In the genomic region with DNA sequence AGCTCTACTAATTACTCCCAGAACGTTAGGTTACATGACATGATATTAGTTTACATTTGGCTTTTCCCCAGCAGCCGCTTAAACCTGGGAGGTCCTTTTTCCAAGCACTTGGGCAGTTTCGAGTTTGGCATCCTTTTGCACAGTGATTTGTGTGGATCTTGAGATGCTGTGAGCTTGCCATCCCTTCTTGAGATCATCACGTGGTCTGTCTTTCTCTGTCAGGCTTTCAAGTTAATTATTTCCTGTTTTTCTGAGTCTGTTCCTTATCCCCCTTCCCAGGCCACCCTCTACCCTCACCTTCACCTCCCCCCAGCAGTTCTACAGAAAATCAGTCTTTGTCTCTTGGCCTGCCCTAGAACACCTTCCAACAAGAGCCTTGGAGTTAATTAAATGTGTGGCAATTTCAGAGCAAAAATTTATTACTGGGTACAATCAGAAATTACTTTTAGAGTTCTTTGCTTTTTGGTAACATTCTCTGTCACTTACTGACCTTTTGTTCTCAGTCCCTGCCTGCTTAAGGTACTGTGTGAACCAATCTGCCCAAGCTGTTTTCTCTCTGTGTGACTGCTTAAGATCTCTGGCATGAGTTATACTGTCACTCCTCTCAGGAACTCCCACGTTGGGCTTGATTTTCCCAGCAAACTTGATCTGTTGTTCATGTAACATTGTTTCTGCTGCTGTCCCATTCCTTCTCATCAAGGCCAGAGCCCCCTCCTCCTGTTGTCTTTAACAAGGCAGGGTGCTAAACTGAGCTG, we compare ENCODE assay signal across 13 cellular contexts. TPM values are rescaled to one million over a fixed set of nuclear protein-coding genes. Genes with fewer than 3 reads are reported as not detected.
DNase-seq lines count a peak whose midpoint lies in the region; ATAC-seq and TF ChIP-seq lines count a peak whose summit lies in the region.
"Had no signal": no experiment of that assay in that cellular context is flagged by ENCODE, and none has a peak within 500 bp of the region (broad histone marks: within the 10 kb centered on the region; RNA-seq: fewer than 3 reads in every experiment).

No MANE protein-coding gene starts in this region.

- TF ChIP-seq POLR2A in tibial nerve (IDR thresholded peaks at IDR 0.05): no peak

- peak overlapping the region in 3 of 4 donors; percentile 41 to 69 (median 55) for H3K27ac ChIP-seq in tibial nerve
- H3K27ac ChIP-seq in MM.1S (ENCODE audit: low read length): no peak overlapping the region

- H3K4me2 ChIP-seq in MM.1S (ENCODE audit: low read depth, low read length): no peak overlapping the region

- 16 to 18% methylated on average over 5 of the region's 5 CpGs for WGBS in tibial nerve, 2 donors

- H3F3A ChIP-seq in MM.1S (ENCODE audit: insufficient read depth, low read length): peaks cover 3% of the 10 kb centered on the region; the same call in 1 of the 2 replicates

- H3K36me3 ChIP-seq in tibial nerve (no peaks in the 10 kb centered on the region), MM.1S (replicated peaks; ENCODE audit: insufficient read depth, low read length) (no peaks in the 10 kb centered on the region)

- peaks cover 17% of the 10 kb centered on the region for H3K36me3 Mint-ChIP-seq in activated CD8-positive, alpha-beta T cell treated with anti-CD3 and anti-CD28 coated beads, Interleukin-2, amount 10 ng/mL, durations not matched to agents 7 days and 5 days (ENCODE audit: low read depth)
- peaks cover 14% of the 10 kb centered on the region for H3K36me3 Mint-ChIP-seq in activated CD8-positive, alpha-beta T cell treated with anti-CD3 and anti-CD28 coated beads for 36 hours (ENCODE audit: low read depth)
- H3K36me3 Mint-ChIP-seq in glutamatergic neuron (ENCODE audit: unreplicated experiment): no peaks in the 10 kb centered on the region

- H3K27ac Mint-ChIP-seq in activated CD8-positive, alpha-beta T cell treated with anti-CD3 and anti-CD28 coated beads, Interleukin-2, amount 10 ng/mL, durations not matched to agents 7 days and 5 days: peak overlapping the region; percentile 16
- no peak overlapping the region for H3K27ac Mint-ChIP-seq in activated CD8-positive, alpha-beta T cell treated with anti-CD3 and anti-CD28 coated beads for 36 hours
- H3K27ac Mint-ChIP-seq in glutamatergic neuron (ENCODE audit: unreplicated experiment): peak overlapping the region; percentile 76

- TF ChIP-seq EP300 in tibial nerve (IDR thresholded peaks at IDR 0.05): no peak

- DNase-seq in activated CD8-positive, alpha-beta T cell treated with anti-CD3 and anti-CD28 coated beads, Interleukin-2, amount 10 ng/mL, durations not matched to agents 7 days and 5 days: no peak
- DNase-seq in activated CD8-positive, alpha-beta T cell treated with anti-CD3 and anti-CD28 coated beads for 36 hours: no peak
- peak; percentile 77 for DNase-seq in SK-N-DZ (ENCODE audit: low spot score)
- no peak for DNase-seq in glutamatergic neuron
- no peak for DNase-seq in tibial nerve (ENCODE audit: low spot score in 2 of 2)
- DNase-seq in MM.1S: no peak
- DNase-seq: NCI-H1092; NK-92 treated with Interleukin-12 subunit alpha and Interleukin-12 subunit beta, amount 100 ng/mL, for 24 hours; T-helper 9 cell had no signal

- POLR2A ChIA-PET in activated CD8-positive, alpha-beta T cell treated with anti-CD3 and anti-CD28 coated beads, Interleukin-2, amount 10 ng/mL, durations not matched to agents 7 days and 5 days (lab: Charles Lee): interaction anchor here (0.6 kb wide), 2 partner anchors 53 to 87 kb away, joined by 3 read pairs; no protein-coding TSS in a partner anchor
- POLR2A ChIA-PET in activated CD8-positive, alpha-beta T cell treated with anti-CD3 and anti-CD28 coated beads for 36 hours (lab: Charles Lee): no interaction called here

- H3K4me3 Mint-ChIP-seq in activated CD8-positive, alpha-beta T cell treated with anti-CD3 and anti-CD28 coated beads, Interleukin-2, amount 10 ng/mL, durations not matched to agents 7 days and 5 days: no peak overlapping the region
- no peak overlapping the region for H3K4me3 Mint-ChIP-seq in activated CD8-positive, alpha-beta T cell treated with anti-CD3 and anti-CD28 coated beads for 36 hours
- peak overlapping the region; percentile 3 for H3K4me3 Mint-ChIP-seq in glutamatergic neuron (ENCODE audit: unreplicated experiment)
- H3K4me3 Mint-ChIP-seq: central memory CD8-positive, alpha-beta T cell had no signal

- H3K9me3 ChIP-seq in tibial nerve (no peaks in the 10 kb centered on the region), MM.1S (replicated peaks; ENCODE audit: insufficient read depth, low read length) (no peaks in the 10 kb centered on the region)

- H2AFZ ChIP-seq in MM.1S (ENCODE audit: low read length): no peak overlapping the region

- peaks cover 2% of the 10 kb centered on the region for H3K27me3 Mint-ChIP-seq in activated CD8-positive, alpha-beta T cell treated with anti-CD3 and anti-CD28 coated beads, Interleukin-2, amount 10 ng/mL, durations not matched to agents 7 days and 5 days (ENCODE audit: low read depth)
- H3K27me3 Mint-ChIP-seq in activated CD8-positive, alpha-beta T cell treated with anti-CD3 and anti-CD28 coated beads for 36 hours: no peaks in the 10 kb centered on the region
- H3K27me3 Mint-ChIP-seq in glutamatergic neuron (ENCODE audit: unreplicated experiment): peaks cover 10% of the 10 kb centered on the region
- H3K27me3 Mint-ChIP-seq: central memory CD8-positive, alpha-beta T cell had no signal

- H3K79me2 ChIP-seq in MM.1S (ENCODE audit: low read length): peaks cover 19% of the 10 kb centered on the region

- peaks cover 0 to 45% (median 16%) of the 10 kb centered on the region in 4 donors for H3K4me1 ChIP-seq in tibial nerve
- H3K4me1 ChIP-seq in MM.1S (ENCODE audit: low read length): peaks cover 18% of the 10 kb centered on the region

- H3K4me3 ChIP-seq in tibial nerve (no peak overlapping the region), MM.1S (ENCODE audit: low read length) (no peak overlapping the region)
- H3K4me3 ChIP-seq: lung had no signal

- ATAC-seq in activated CD8-positive, alpha-beta T cell treated with anti-CD3 and anti-CD28 coated beads, Interleukin-2, amount 10 ng/mL, durations not matched to agents 7 days and 5 days: no peak
- ATAC-seq in activated CD8-positive, alpha-beta T cell treated with anti-CD3 and anti-CD28 coated beads for 36 hours: no peak
- ATAC-seq in GM18873 (IDR thresholded peaks at IDR 0.05; ENCODE audit: low FRiP score, unreplicated experiment): no peak
- ATAC-seq in GM18867 (IDR thresholded peaks at IDR 0.05; ENCODE audit: unreplicated experiment): no peak

- H3K9me2 ChIP-seq in MM.1S (replicated peaks; ENCODE audit: insufficient read depth, low read length): no peaks in the 10 kb centered on the region

- 0 out of 2 replicates have a peak, but pooled peaks cover 6% of the 10 kb centered on the region for H4K20me1 ChIP-seq in MM.1S (ENCODE audit: insufficient read depth, low read length)

- intact Hi-C loops in activated CD8-positive, alpha-beta T cell treated with anti-CD3 and anti-CD28 coated beads for 36 hours (cut with micrococcal nuclease): no loop called here

- CTCF ChIA-PET in activated CD8-positive, alpha-beta T cell treated with anti-CD3 and anti-CD28 coated beads, Interleukin-2, amount 10 ng/mL, durations not matched to agents 7 days and 5 days (lab: Charles Lee): interaction anchor here (1.1 to 1.3 kb wide), 2 partner anchors 31 to 87 kb away, joined by 3 read pairs; no protein-coding TSS in a partner anchor
- CTCF ChIA-PET in activated CD8-positive, alpha-beta T cell treated with anti-CD3 and anti-CD28 coated beads for 36 hours (lab: Charles Lee): interaction anchor here (1.2 to 4.1 kb wide), 4 partner anchors 22 to 133 kb away, joined by 3 to 20 read pairs (median 4); partner anchors contain the start of gene LZTS2

- TF ChIP-seq CTCF in activated CD8-positive, alpha-beta T cell treated with anti-CD3 and anti-CD28 coated beads for 36 hours (IDR thresholded peaks at IDR 0.05): no peak
- TF ChIP-seq CTCF in glutamatergic neuron (IDR thresholded peaks at IDR 0.05; ENCODE audit: partially characterized antibody, unreplicated experiment) (no peak), tibial nerve (IDR thresholded peaks at IDR 0.05) (no peak), MM.1S (IDR thresholded peaks at IDR 0.05; ENCODE audit: low read length) (no peak)

- H3K9ac ChIP-seq in MM.1S (ENCODE audit: low read length): no peak overlapping the region

- H3K4me1 Mint-ChIP-seq in activated CD8-positive, alpha-beta T cell treated with anti-CD3 and anti-CD28 coated beads, Interleukin-2, amount 10 ng/mL, durations not matched to agents 7 days and 5 days (ENCODE audit: low read depth): peaks cover 48% of the 10 kb centered on the region
- peaks cover 27% of the 10 kb centered on the region for H3K4me1 Mint-ChIP-seq in activated CD8-positive, alpha-beta T cell treated with anti-CD3 and anti-CD28 coated beads for 36 hours (ENCODE audit: low read depth)
- peaks cover 34% of the 10 kb centered on the region for H3K4me1 Mint-ChIP-seq in glutamatergic neuron (ENCODE audit: low read depth, unreplicated experiment)

- H3K9me3 Mint-ChIP-seq in activated CD8-positive, alpha-beta T cell treated with anti-CD3 and anti-CD28 coated beads, Interleukin-2, amount 10 ng/mL, durations not matched to agents 7 days and 5 days (ENCODE audit: insufficient read depth): no peaks in the 10 kb centered on the region
- no peaks in the 10 kb centered on the region for H3K9me3 Mint-ChIP-seq in activated CD8-positive, alpha-beta T cell treated with anti-CD3 and anti-CD28 coated beads for 36 hours
- peaks cover 9% of the 10 kb centered on the region for H3K9me3 Mint-ChIP-seq in glutamatergic neuron (ENCODE audit: unreplicated experiment)
- H3K9me3 Mint-ChIP-seq: central memory CD8-positive, alpha-beta T cell had no signal

- H3K27me3 ChIP-seq in tibial nerve: no peaks in the 10 kb centered on the region
- peaks cover 40% of the 10 kb centered on the region for H3K27me3 ChIP-seq in MM.1S (replicated peaks; ENCODE audit: insufficient read depth, low read length)

RNA-seq across cellular contexts. Expression of gene SLF2, which starts 3.1 kb away (rescaled TPM):
- 10 to 100 TPM; 42.8 to 44.4 TPM for total RNA-seq in activated CD8-positive, alpha-beta T cell treated with anti-CD3 and anti-CD28 coated beads, Interleukin-2, amount 10 ng/mL, durations not matched to agents 7 days and 5 days
- 10 to 100 TPM; 29.0 to 31.9 TPM for total RNA-seq in activated CD8-positive, alpha-beta T cell treated with anti-CD3 and anti-CD28 coated beads for 36 hours
- polyA plus RNA-seq in SK-N-DZ (2014; cell fraction: cytosol; rRNA removed): 16.9 and 18.3 TPM in 2 replicates
- polyA plus RNA-seq in SK-N-DZ (2014; cell fraction: nucleus; rRNA removed): 22.1 and 32.0 TPM in 2 replicates
- 35.9 TPM for total RNA-seq in glutamatergic neuron (ENCODE audit: unreplicated experiment)
- total RNA-seq in tibial nerve: 10 to 100 TPM; 25.7 to 37.7 (median 29.7) TPM

RNA-seq across cellular contexts. Expression of gene SEMA4G, which starts 59.6 kb away (rescaled TPM):
- total RNA-seq in activated CD8-positive, alpha-beta T cell treated with anti-CD3 and anti-CD28 coated beads, Interleukin-2, amount 10 ng/mL, durations not matched to agents 7 days and 5 days: under 1 TPM; 0.16 to 0.40 TPM
- 1 to 10 TPM; 1.2 to 1.6 TPM for total RNA-seq in activated CD8-positive, alpha-beta T cell treated with anti-CD3 and anti-CD28 coated beads for 36 hours
- 3.3 and 5.0 TPM in 2 replicates for polyA plus RNA-seq in SK-N-DZ (2014; cell fraction: cytosol; rRNA removed)
- 7.0 and 7.7 TPM in 2 replicates for polyA plus RNA-seq in SK-N-DZ (2014; cell fraction: nucleus; rRNA removed)
- 46.9 TPM for total RNA-seq in glutamatergic neuron (ENCODE audit: unreplicated experiment)
- total RNA-seq in tibial nerve: 1 to 10 TPM; 3.1 to 9.2 (median 5.3) TPM
